Comparison of ENCODE assay signal across 13 cellular contexts in the genomic region with DNA sequence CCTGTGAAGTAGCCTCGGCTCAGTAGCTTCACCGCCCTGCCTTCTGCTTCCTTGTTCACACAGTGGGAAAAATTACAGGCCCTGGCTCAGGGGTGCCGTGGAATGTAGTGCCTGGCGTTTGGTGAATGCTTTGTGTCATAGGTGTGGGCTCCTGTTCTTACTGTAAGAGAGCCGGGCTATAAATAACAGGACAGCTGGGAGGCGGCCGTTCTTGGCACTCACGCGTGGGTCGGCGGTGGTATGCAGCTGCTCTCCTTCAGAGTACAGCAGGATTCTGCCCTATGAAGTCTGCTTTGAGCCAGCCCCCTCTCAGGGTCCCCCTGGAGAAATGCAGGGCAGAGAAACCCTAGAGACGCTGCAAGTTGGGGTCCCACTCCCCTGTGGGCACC.
DNase-seq lines count a peak whose midpoint lies in the region; ATAC-seq, FAIRE-seq and TF ChIP-seq lines count a peak whose summit lies in the region.
"Had no signal": no experiment of that assay in that cellular context is flagged by ENCODE, and none has a peak within 500 bp of the region (broad histone marks: within the 10 kb centered on the region; RNA-seq: fewer than 3 reads in every experiment).

No MANE protein-coding gene starts in this region.

- H3K79me1 ChIP-seq in IMR-90 (ENCODE audit: low read depth in 1 of 2, low read length in 2 of 2), result no peaks in the 10 kb centered on the region

- no peak overlapping the region for H3K56ac ChIP-seq in IMR-90 (ENCODE audit: extremely low read depth, insufficient read depth, low read length)

- DNase-seq in IMR-90 (peak; percentile 11), astrocyte of the spinal cord (ENCODE audit: low read depth, low spot score) (peak; percentile 45), iris pigment epithelial cell (ENCODE audit: low read depth) (peak; percentile 7), gastrocnemius medialis (peak; percentile 54 to 89), GM12891 (ENCODE audit: insufficient read length, low spot score) (no peak), foreskin melanocyte (no peak)
- DNase-seq: activated CD4-positive, alpha-beta memory T cell treated with anti-CD3 and anti-CD28 coated beads for 36 hours; CD4-positive, alpha-beta T cell; central memory CD4-positive, alpha-beta T cell; NCI-H446; stimulated activated naive CD8-positive, alpha-beta T cell treated with anti-CD3 and anti-CD28 coated beads, Interleukin-15, amount 100 ng/mL, for 72 hours had no signal

- H3K9me1 ChIP-seq in IMR-90 (ENCODE audit: insufficient read depth, low read length), result peaks cover 3% of the 10 kb centered on the region; the same call in 1 of the 2 replicates

- TF ChIP-seq POLR2A in IMR-90 (IDR thresholded peaks at IDR 0.05; ENCODE audit: low read depth, low read length) (no peak), gastrocnemius medialis (IDR thresholded peaks at IDR 0.05) (no peak), GM12891 (IDR thresholded peaks at IDR 0.05; ENCODE audit: low read depth, low read length) (no peak)

- TF ChIP-seq RAD21 in IMR-90 (IDR thresholded peaks at IDR 0.05; ENCODE audit: low read length), result no peak

- no peak overlapping the region for H2BK5ac ChIP-seq in IMR-90 (ENCODE audit: low read depth, low read length, poor library complexity, severe bottlenecking)

- no peak overlapping the region for H4K8ac ChIP-seq in IMR-90 (ENCODE audit: low read depth in 2 of 2, low read length in 2 of 2)

- H4K5ac ChIP-seq in IMR-90 (ENCODE audit: low read depth, low read length), result no peak overlapping the region

- no peak overlapping the region for H3K9ac ChIP-seq in IMR-90 (ENCODE audit: low read depth, low read length)

- H3K4ac ChIP-seq in IMR-90 (ENCODE audit: low read depth, low read length), result no peak overlapping the region

- H3K27ac ChIP-seq in IMR-90 (ENCODE audit: insufficient read depth, low read length), result no peak overlapping the region
- H3K27ac ChIP-seq in gastrocnemius medialis, result peak overlapping the region; percentile 84 to 88 (median 86)

- H3K36me3 ChIP-seq in IMR-90 (ENCODE audit: control insufficient read depth, insufficient read depth, low read length) (peaks cover 2% of the 10 kb centered on the region; the same call in 1 of the 2 replicates), gastrocnemius medialis (no peaks in the 10 kb centered on the region)

- POLR2A ChIA-PET in IMR-90 (lab: Charles Lee; ENCODE audit: unreplicated experiment), result no interaction called here

- TF ChIP-seq CTCF in IMR-90 (conservative IDR thresholded peaks at IDR 0.05; ENCODE audit: low read depth, low read length), result no peak
- no peak for TF ChIP-seq CTCF in astrocyte of the spinal cord (IDR thresholded peaks at IDR 0.05; ENCODE audit: low read depth, low read length)
- TF ChIP-seq CTCF in gastrocnemius medialis (IDR thresholded peaks at IDR 0.05 in 4 of 5, conservative IDR thresholded peaks at IDR 0.05 in 1 of 5), result no peak

- H3K9me3 ChIP-seq in IMR-90 (ENCODE audit: control insufficient read depth, insufficient read depth, low read length), result no peaks in the 10 kb centered on the region
- no peaks in the 10 kb centered on the region for H3K9me3 ChIP-seq in gastrocnemius medialis

- H3K4me2 ChIP-seq in IMR-90 (ENCODE audit: low read depth, low read length), result no peak overlapping the region

- H2BK15ac ChIP-seq in IMR-90 (ENCODE audit: low read depth, low read length), result no peak overlapping the region

- CTCF ChIA-PET in IMR-90 (lab: Yijun Ruan, JAX), result interaction anchor here (0.6 to 1.4 kb wide), 4 partner anchors 14 to 269 kb away, joined by 3 read pairs; no protein-coding TSS in a partner anchor

- peaks cover 2% of the 10 kb centered on the region; the same call in 1 of the 2 replicates for H3K27me3 ChIP-seq in IMR-90 (ENCODE audit: control insufficient read depth, insufficient read depth, low read length)
- H3K27me3 ChIP-seq in gastrocnemius medialis, result no peaks in the 10 kb centered on the region

- H2AK9ac ChIP-seq in IMR-90 (replicated peaks; ENCODE audit: low read depth, low read length, poor library complexity), result no peak overlapping the region

- no peak overlapping the region for H3K23ac ChIP-seq in IMR-90 (ENCODE audit: low read depth, low read length)

- no TSS peak for BruUV-seq in IMR-90 (replicated peaks; lab: Mats Ljungman, UMichigan)

- H3K4me1 ChIP-seq in IMR-90 (ENCODE audit: control insufficient read depth, insufficient read depth, low read length) (peaks cover 7% of the 10 kb centered on the region), gastrocnemius medialis (peaks cover 13 to 18% of the 10 kb centered on the region in 2 donors)

- peak overlapping the region; percentile 10 for H2AFZ ChIP-seq in IMR-90 (replicated peaks; ENCODE audit: low read length, poor library complexity)

- no peak overlapping the region for H2BK120ac ChIP-seq in IMR-90 (ENCODE audit: low read depth, low read length)

- no peak overlapping the region for H3K18ac ChIP-seq in IMR-90 (ENCODE audit: low read depth, low read length)

- peak; percentile 62 for ATAC-seq in IMR-90 (ENCODE audit: low read depth)
- ATAC-seq in gastrocnemius medialis, result peak; percentile 78 to 89
- ATAC-seq in HG03108 (IDR thresholded peaks at IDR 0.05; ENCODE audit: unreplicated experiment), result no peak
- ATAC-seq: stimulated activated naive CD8-positive, alpha-beta T cell treated with anti-CD3 and anti-CD28 coated beads, Interleukin-15, amount 100 ng/mL, for 72 hours had no signal

- H2AK5ac ChIP-seq in IMR-90 (ENCODE audit: low read depth, low read length), result no peak overlapping the region; the same call in 1 of the 2 replicates

- FAIRE-seq in GM12891 (lab: Jason Lieb, UNC), result no peak
- FAIRE-seq: endothelial cell of umbilical vein had no signal

- 0 out of 2 replicates have a peak, but pooled peaks cover 3% of the 10 kb centered on the region for H4K20me1 ChIP-seq in IMR-90 (ENCODE audit: insufficient read depth, low read length)

- H3K4me3 ChIP-seq in IMR-90 (ENCODE audit: insufficient read depth, low read depth, low read length), result no peak overlapping the region
- no peak overlapping the region for H3K4me3 ChIP-seq in astrocyte of the spinal cord (ENCODE audit: low read depth, low read length)
- H3K4me3 ChIP-seq in gastrocnemius medialis, result no peak overlapping the region

- no peak overlapping the region for H3K14ac ChIP-seq in IMR-90 (replicated peaks; ENCODE audit: low read depth, low read length)

- intact Hi-C loops in IMR-90 (cut with micrococcal nuclease), result no loop called here
- intact Hi-C loops in gastrocnemius medialis (cut with DNase I; ENCODE audit: low total_unique reads), result loop anchor here (1.0 kb wide), 2 partner anchors 12 to 126 kb away; no protein-coding TSS in a partner anchor

- dilution Hi-C loops in IMR-90 (cut with HindIII; ENCODE audit: low sequenced_read_pairs, unreplicated experiment), result no loop called here

- H4K91ac ChIP-seq in IMR-90 (ENCODE audit: insufficient read depth, low read depth, low read length), result no peak overlapping the region

- 35% methylated on average over 8 of the region's 12 CpGs; no CpG with 5 or more reads in 1 of the 2 experiments for WGBS in IMR-90 (ENCODE audit: extremely low coverage in 2 of 2, insufficient read length in 1 of 2), 2 experiments

- H2BK20ac ChIP-seq in IMR-90 (ENCODE audit: low read depth, low read length), result no peak overlapping the region

- in situ Hi-C loops in IMR-90 (cut with MboI; ENCODE audit: low sequenced_read_pairs) (no loop called here), astrocyte of the spinal cord (cut with HindIII; ENCODE audit: low sequenced_read_pairs) (no loop called here), gastrocnemius medialis (cut with MboI; ENCODE audit: low sequenced_read_pairs in 4 of 4) (no loop called here)

TF ChIP-seq in IMR-90, 13 proteins besides CTCF, POLR2A, EP300 and RAD21 (continues in another document):
- TF ChIP-seq MAZ (IDR thresholded peaks at IDR 0.05; ENCODE audit: borderline replicate concordance, low read depth, low read length) (no peak), RFX5 (IDR thresholded peaks at IDR 0.05; ENCODE audit: low read depth, low read length) (no peak), NFE2L2 (IDR thresholded peaks at IDR 0.05; ENCODE audit: low read depth, low read length) (no peak), MXI1 (IDR thresholded peaks at IDR 0.05; ENCODE audit: borderline replicate concordance, low read depth, low read length) (no peak), CHD1 (IDR thresholded peaks at IDR 0.05; ENCODE audit: low read depth, low read length) (no peak), BHLHE40 (IDR thresholded peaks at IDR 0.05; ENCODE audit: low read depth, low read length) (no peak), RCOR1 (IDR thresholded peaks at IDR 0.05; ENCODE audit: insufficient replicate concordance, low read length) (no peak)
- TF ChIP-seq, protein P1, sequence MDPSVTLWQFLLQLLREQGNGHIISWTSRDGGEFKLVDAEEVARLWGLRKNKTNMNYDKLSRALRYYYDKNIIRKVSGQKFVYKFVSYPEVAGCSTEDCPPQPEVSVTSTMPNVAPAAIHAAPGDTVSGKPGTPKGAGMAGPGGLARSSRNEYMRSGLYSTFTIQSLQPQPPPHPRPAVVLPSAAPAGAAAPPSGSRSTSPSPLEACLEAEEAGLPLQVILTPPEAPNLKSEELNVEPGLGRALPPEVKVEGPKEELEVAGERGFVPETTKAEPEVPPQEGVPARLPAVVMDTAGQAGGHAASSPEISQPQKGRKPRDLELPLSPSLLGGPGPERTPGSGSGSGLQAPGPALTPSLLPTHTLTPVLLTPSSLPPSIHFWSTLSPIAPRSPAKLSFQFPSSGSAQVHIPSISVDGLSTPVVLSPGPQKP (IDR thresholded peaks at IDR 0.05; ENCODE audit: borderline replicate concordance, low read depth, low read length), result no peak

TF ChIP-seq in GM12891, 5 proteins besides CTCF, POLR2A, EP300 and RAD21:
- TF ChIP-seq POLR2AphosphoS5 (IDR thresholded peaks at IDR 0.05; ENCODE audit: low read depth, low read length), result no peak
- no peak for TF ChIP-seq POU2F2 (IDR thresholded peaks at IDR 0.05; ENCODE audit: low read depth, low read length)
- TF ChIP-seq PAX5 (IDR thresholded peaks at IDR 0.05; ENCODE audit: insufficient read depth, low read length, severe bottlenecking), result no peak
- no peak for TF ChIP-seq TAF1 (IDR thresholded peaks at IDR 0.05; ENCODE audit: low read depth, low read length)
- no peak for TF ChIP-seq SPI1 (IDR thresholded peaks at IDR 0.05; ENCODE audit: low read depth, low read length)
TF ChIP-seq in GM12891: peak in this region for 0.

Comparison
In these comparisons a context has a peak if more than half of its experiments do, and no peak if none do; other contexts are left out.
1. DNase-seq: peak in IMR-90 (single experiment), astrocyte of the spinal cord (single experiment), iris pigment epithelial cell (single experiment) and gastrocnemius medialis (2 of 2); none in GM12891 (single experiment) and foreskin melanocyte (single experiment).